25 cellular contexts compared by ENCODE assay signal in the genomic region with DNA sequence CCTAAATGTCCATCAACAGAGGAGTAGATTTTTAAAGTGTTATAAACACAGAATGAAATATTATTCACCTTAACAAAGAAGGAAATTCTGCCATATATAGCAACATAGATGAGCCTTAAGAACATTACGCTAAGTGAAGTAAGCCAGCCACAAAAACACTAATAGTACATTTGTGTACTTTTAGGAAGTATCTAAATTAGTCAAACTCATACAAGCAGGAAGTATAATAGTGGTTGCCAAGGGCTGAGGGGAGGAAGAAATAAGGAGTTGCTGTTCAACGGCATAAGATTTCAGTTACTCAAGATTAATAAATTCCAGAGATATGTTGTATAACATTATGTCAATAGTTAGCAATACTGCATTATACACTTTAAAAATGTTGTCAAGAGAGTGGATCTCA.
DNase-seq lines count a peak whose midpoint lies in the region; ATAC-seq and TF ChIP-seq lines count a peak whose summit lies in the region.
"Had no signal": no experiment of that assay in that cellular context is flagged by ENCODE, and none has a peak within 500 bp of the region (broad histone marks: within the 10 kb centered on the region; RNA-seq: fewer than 3 reads in every experiment).

No MANE protein-coding gene starts in this region.

- no peaks in the 10 kb centered on the region for H3K27me3 ChIP-seq in stomach
- H3K27me3 ChIP-seq: esophagus muscularis mucosa had no signal

- no peaks in the 10 kb centered on the region for H3K4me1 Mint-ChIP-seq in stimulated activated naive B cell treated with anti-CD40 and anti-IgM and Interleukin-4, amounts not matched to agents 10 μg/mL and 1 μg/mL and 100 μg/mL, for 72 hours
- peaks cover 13% of the 10 kb centered on the region for H3K4me1 Mint-ChIP-seq in mesothelial cell of epicardium
- H3K4me1 Mint-ChIP-seq: CD4-positive, alpha-beta memory T cell; stimulated activated effector memory CD8-positive, alpha-beta T cell treated with anti-CD3 and anti-CD28 coated beads, Interleukin-12 subunit alpha, Interleukin-12 subunit beta, amount 100 ng/mL, for 72 hours had no signal

- H3K27ac Mint-ChIP-seq in stimulated activated naive B cell treated with anti-CD40 and anti-IgM and Interleukin-4, amounts not matched to agents 10 μg/mL and 1 μg/mL and 100 μg/mL, for 72 hours = no peak overlapping the region
- no peak overlapping the region for H3K27ac Mint-ChIP-seq in mesothelial cell of epicardium
- H3K27ac Mint-ChIP-seq: activated CD8-positive, alpha-beta T cell treated with anti-CD3 and anti-CD28 coated beads, Interleukin-2, amount 10 ng/mL, durations not matched to agents 7 days and 5 days; CD4-positive, alpha-beta memory T cell; effector memory CD8-positive, alpha-beta T cell; H9; progenitor cell of endocrine pancreas; stimulated activated effector memory CD8-positive, alpha-beta T cell treated with anti-CD3 and anti-CD28 coated beads, Interleukin-12 subunit alpha, Interleukin-12 subunit beta, amount 100 ng/mL, for 72 hours had no signal

- no peaks in the 10 kb centered on the region for H3K9me3 ChIP-seq in stomach
- H3K9me3 ChIP-seq: esophagus muscularis mucosa, thoracic aorta had no signal

- TF ChIP-seq EP300 in stomach (IDR thresholded peaks at IDR 0.05) = no peak

- DNase-seq in NOMO-1 treated with DMSO at 0.1 percent for 48 hours (lab: John Stamatoyannopoulos, UW; ENCODE audit: unreplicated experiment) (peak; percentile 58), mesothelial cell of epicardium (ENCODE audit: low spot score in 2 of 2, unreplicated experiment in 2 of 2) (no peak), DMS 273 treated with DMSO at 0.1 percent for 48 hours (lab: John Stamatoyannopoulos, UW) (no peak), stomach (no peak)
- no peak for DNase-seq in stimulated activated naive B cell treated with anti-CD40 and anti-IgM and Interleukin-4, amounts not matched to agents 10 μg/mL and 1 μg/mL and 100 μg/mL, for 72 hours
- DNase-seq: activated CD4-positive, alpha-beta T cell treated with anti-CD3 and anti-CD28 coated beads for 1 hour; activated CD8-positive, alpha-beta T cell treated with anti-CD3 and anti-CD28 coated beads, Interleukin-2, amount 10 ng/mL, durations not matched to agents 7 days and 5 days; activated gamma-delta T cell treated with Interleukin-2 at 50 U/mL for 16 hours; CD4-positive, alpha-beta memory T cell; effector memory CD8-positive, alpha-beta T cell; H9; kidney glomerular epithelial cell; NCI-H146; NCI-H2171 treated with DMSO at 0.1 percent for 48 hours; NCI-H526; T1000 had no signal

- TF ChIP-seq CTCF in mesothelial cell of epicardium (IDR thresholded peaks at IDR 0.05; ENCODE audit: unreplicated experiment) = no peak
- no peak for TF ChIP-seq CTCF in stomach (IDR thresholded peaks at IDR 0.05)

- H3K4me3 Mint-ChIP-seq in stimulated activated naive B cell treated with anti-CD40 and anti-IgM and Interleukin-4, amounts not matched to agents 10 μg/mL and 1 μg/mL and 100 μg/mL, for 72 hours = no peak overlapping the region
- H3K4me3 Mint-ChIP-seq in mesothelial cell of epicardium = no peak overlapping the region
- H3K4me3 Mint-ChIP-seq: activated CD8-positive, alpha-beta T cell treated with anti-CD3 and anti-CD28 coated beads, Interleukin-2, amount 10 ng/mL, durations not matched to agents 7 days and 5 days; CD4-positive, alpha-beta memory T cell; effector memory CD8-positive, alpha-beta T cell; H9; stimulated activated effector memory CD8-positive, alpha-beta T cell treated with anti-CD3 and anti-CD28 coated beads, Interleukin-12 subunit alpha, Interleukin-12 subunit beta, amount 100 ng/mL, for 72 hours had no signal

- peak; percentile 62 for ATAC-seq in GM18870 (IDR thresholded peaks at IDR 0.05; ENCODE audit: unreplicated experiment)
- ATAC-seq in HG03060 (IDR thresholded peaks at IDR 0.05; ENCODE audit: low read depth, unreplicated experiment) = peak; percentile 42
- peak; percentile 36 to 66 for ATAC-seq in stimulated activated naive B cell treated with anti-CD40 and anti-IgM and Interleukin-4, amounts not matched to agents 10 μg/mL and 1 μg/mL and 100 μg/mL, for 72 hours (replicated peaks)
- ATAC-seq: activated CD8-positive, alpha-beta T cell treated with anti-CD3 and anti-CD28 coated beads, Interleukin-2, amount 10 ng/mL, durations not matched to agents 7 days and 5 days; effector memory CD8-positive, alpha-beta T cell; Right ventricle myocardium inferior; stimulated activated effector memory CD8-positive, alpha-beta T cell treated with anti-CD3 and anti-CD28 coated beads, Interleukin-12 subunit alpha, Interleukin-12 subunit beta, amount 100 ng/mL, for 72 hours had no signal

- no peaks in the 10 kb centered on the region for H3K36me3 Mint-ChIP-seq in stimulated activated naive B cell treated with anti-CD40 and anti-IgM and Interleukin-4, amounts not matched to agents 10 μg/mL and 1 μg/mL and 100 μg/mL, for 72 hours
- H3K36me3 Mint-ChIP-seq in mesothelial cell of epicardium = no peaks in the 10 kb centered on the region
- H3K36me3 Mint-ChIP-seq: CD4-positive, alpha-beta memory T cell; stimulated activated effector memory CD8-positive, alpha-beta T cell treated with anti-CD3 and anti-CD28 coated beads, Interleukin-12 subunit alpha, Interleukin-12 subunit beta, amount 100 ng/mL, for 72 hours had no signal

- TF ChIP-seq POLR2A in stomach (IDR thresholded peaks at IDR 0.05) = no peak

- peaks cover 5 to 22% of the 10 kb centered on the region in 2 donors for H3K27me3 Mint-ChIP-seq in stimulated activated naive B cell treated with anti-CD40 and anti-IgM and Interleukin-4, amounts not matched to agents 10 μg/mL and 1 μg/mL and 100 μg/mL, for 72 hours
- no peaks in the 10 kb centered on the region for H3K27me3 Mint-ChIP-seq in mesothelial cell of epicardium (ENCODE audit: low read depth)
- H3K27me3 Mint-ChIP-seq: CD4-positive, alpha-beta memory T cell; effector memory CD8-positive, alpha-beta T cell; progenitor cell of endocrine pancreas had no signal

- WGBS in stomach, 5 donors = 18 to 55% (median 34%) methylated on average over 2 of the region's 2 CpGs

- intact Hi-C loops in stomach (cut with DNase I; ENCODE audit: low total_unique reads) = no loop called here

- no peak overlapping the region for H3K27ac ChIP-seq in stomach
- H3K27ac ChIP-seq: esophagus muscularis mucosa, HL-60, thoracic aorta had no signal

- H3K9me3 Mint-ChIP-seq in stimulated activated naive B cell treated with anti-CD40 and anti-IgM and Interleukin-4, amounts not matched to agents 10 μg/mL and 1 μg/mL and 100 μg/mL, for 72 hours = peaks cover 0 to 7% of the 10 kb centered on the region in 2 donors
- H3K9me3 Mint-ChIP-seq in mesothelial cell of epicardium = peaks cover 29% of the 10 kb centered on the region
- H3K9me3 Mint-ChIP-seq: H9 had no signal

- no peaks in the 10 kb centered on the region for H3K36me3 ChIP-seq in stomach
- H3K36me3 ChIP-seq: esophagus muscularis mucosa, thoracic aorta had no signal

- peaks cover 0 to 6% (median 0%) of the 10 kb centered on the region in 4 donors for H3K4me1 ChIP-seq in stomach

- H3K4me3 ChIP-seq in stomach = no peak overlapping the region
- H3K4me3 ChIP-seq: esophagus muscularis mucosa, lung, thoracic aorta had no signal
